ENCODE assay signal across 8 cellular contexts in genomic region chr17:28903546-28903841, GRCh38. TPM values are rescaled to one million over a fixed set of nuclear protein-coding genes. Genes with fewer than 3 reads are reported as not detected.
DNase-seq lines count a peak whose midpoint lies in the region; ATAC-seq and TF ChIP-seq lines count a peak whose summit lies in the region.
"Not testable (repeated sequence)": the region's sequence is repeated elsewhere in the genome, so short reads cannot be mapped to it uniquely, and the experiment has no call there.

No MANE protein-coding gene starts in this region.

- peaks cover 30 to 44% (median 34%) of the 10 kb centered on the region in 3 donors for H3K4me1 Mint-ChIP-seq in CD8-positive, alpha-beta memory T cell
- H3K4me1 Mint-ChIP-seq in WTC11: peaks cover 29% of the 10 kb centered on the region
- peaks cover 44% of the 10 kb centered on the region for H3K4me1 Mint-ChIP-seq in activated naive CD4-positive, alpha-beta T cell treated with anti-CD3 and anti-CD28 coated beads, Interleukin-2, amount 10 ng/mL, durations not matched to agents 7 days and 5 days
- peaks cover 21% of the 10 kb centered on the region for H3K4me1 Mint-ChIP-seq in osteocyte (ENCODE audit: unreplicated experiment)

- H3K36me3 Mint-ChIP-seq in CD8-positive, alpha-beta memory T cell: peaks cover 0 to 55% (median 10%) of the 10 kb centered on the region in 3 donors
- H3K36me3 Mint-ChIP-seq in WTC11 (peaks cover 35% of the 10 kb centered on the region), osteocyte (ENCODE audit: unreplicated experiment) (peaks cover 12% of the 10 kb centered on the region)
- peaks cover 46% of the 10 kb centered on the region for H3K36me3 Mint-ChIP-seq in activated naive CD4-positive, alpha-beta T cell treated with anti-CD3 and anti-CD28 coated beads, Interleukin-2, amount 10 ng/mL, durations not matched to agents 7 days and 5 days

- WGBS in transverse colon (ENCODE audit: low coverage in 1 of 2), 2 donors: 50 to 64% methylated on average over 3 to 5 of the region's 5 CpGs

- not testable (repeated sequence) for H2AFZ ChIP-seq in Loucy (ENCODE audit: low read length)

- H3K27me3 Mint-ChIP-seq in CD8-positive, alpha-beta memory T cell; WTC11 (ENCODE audit: low read depth); activated naive CD4-positive, alpha-beta T cell treated with anti-CD3 and anti-CD28 coated beads, Interleukin-2, amount 10 ng/mL, durations not matched to agents 7 days and 5 days; osteocyte (ENCODE audit: unreplicated experiment): not testable (repeated sequence)

- POLR2A ChIA-PET in CD8-positive, alpha-beta memory T cell (lab: Charles Lee): interaction anchor here (0.7 to 1.1 kb wide), 3 partner anchors 36 to 184 kb away, joined by 5 to 13 read pairs (median 8); partner anchors contain the start of gene RPL23A
- POLR2A ChIA-PET in WTC11 (lab: Charles Lee): not testable (repeated sequence)

- H3K4me3 Mint-ChIP-seq in CD8-positive, alpha-beta memory T cell: peak overlapping the region in 6 of 7 donors; percentile 43 to 90 (median 72)
- H3K4me3 Mint-ChIP-seq in WTC11 (peak overlapping the region; percentile 47), osteocyte (ENCODE audit: unreplicated experiment) (peak overlapping the region; percentile 54)
- peak overlapping the region; percentile 93 for H3K4me3 Mint-ChIP-seq in activated naive CD4-positive, alpha-beta T cell treated with anti-CD3 and anti-CD28 coated beads, Interleukin-2, amount 10 ng/mL, durations not matched to agents 7 days and 5 days

- not testable (repeated sequence) for TF ChIP-seq EP300 in transverse colon (IDR thresholded peaks at IDR 0.05; ENCODE audit: low read depth)

- peaks cover 23% of the 10 kb centered on the region for H3K79me2 ChIP-seq in Loucy (ENCODE audit: insufficient read depth, low read length)

- H4K20me1 ChIP-seq in Loucy (ENCODE audit: insufficient read depth, low read length, poor library complexity, severe bottlenecking): not testable (repeated sequence)

- H3K9me2 ChIP-seq in Loucy (replicated peaks; ENCODE audit: low read depth, low read length): not testable (repeated sequence)

- H3K27ac Mint-ChIP-seq in CD8-positive, alpha-beta memory T cell: peak overlapping the region; percentile 78 to 94 (median 90)
- 0 out of 2 replicates have a peak overlapping the region, but pooled peaks have one; percentile 12 for H3K27ac Mint-ChIP-seq in WTC11
- peak overlapping the region; percentile 77 for H3K27ac Mint-ChIP-seq in activated naive CD4-positive, alpha-beta T cell treated with anti-CD3 and anti-CD28 coated beads, Interleukin-2, amount 10 ng/mL, durations not matched to agents 7 days and 5 days
- not testable (repeated sequence) for H3K27ac Mint-ChIP-seq in osteocyte (ENCODE audit: unreplicated experiment)

- TF ChIP-seq CTCF in Loucy (conservative IDR thresholded peaks at IDR 0.05; ENCODE audit: low read length); WTC11 (IDR thresholded peaks at IDR 0.05); dorsolateral prefrontal cortex (IDR thresholded peaks at IDR 0.05 in 54 of 56, conservative IDR thresholded peaks at IDR 0.05 in 2 of 56; ENCODE audit: low read depth in 1 of 56, partially characterized antibody in 56 of 56); lower lobe of right lung (IDR thresholded peaks at IDR 0.05); osteocyte (IDR thresholded peaks at IDR 0.05); transverse colon (IDR thresholded peaks at IDR 0.05): not testable (repeated sequence)

- H3K9me3 ChIP-seq in CD8-positive, alpha-beta memory T cell (ENCODE audit: low read length); Loucy (ENCODE audit: insufficient read depth, low read depth, low read length); lower lobe of right lung; transverse colon: not testable (repeated sequence)

- TF ChIP-seq POLR2A in transverse colon (IDR thresholded peaks at IDR 0.05): not testable (repeated sequence)

- H3K27me3 ChIP-seq in CD8-positive, alpha-beta memory T cell (ENCODE audit: insufficient read depth, low read length, poor library complexity, severe bottlenecking); Loucy (ENCODE audit: insufficient read depth, low read length, poor library complexity, severe bottlenecking); dorsolateral prefrontal cortex; lower lobe of right lung (ENCODE audit: low read depth); transverse colon: not testable (repeated sequence)

- H3K36me3 ChIP-seq in CD8-positive, alpha-beta memory T cell (ENCODE audit: insufficient read depth, low read length): peaks cover 22% of the 10 kb centered on the region
- peaks cover 28% of the 10 kb centered on the region; the same call in 1 of the 2 replicates for H3K36me3 ChIP-seq in Loucy (ENCODE audit: insufficient read depth, low read length)
- H3K36me3 ChIP-seq in lower lobe of right lung: peaks cover 30% of the 10 kb centered on the region
- H3K36me3 ChIP-seq in transverse colon: peaks cover 0 to 12% (median 4%) of the 10 kb centered on the region in 4 donors

- H3F3A ChIP-seq in Loucy (ENCODE audit: low read depth): not testable (repeated sequence)

- not testable (repeated sequence) for H3K4me3 ChIP-seq in CD8-positive, alpha-beta memory T cell (ENCODE audit: low read length); lower lobe of right lung; transverse colon
- peak overlapping the region; percentile 51 for H3K4me3 ChIP-seq in Loucy (ENCODE audit: low read length, poor library complexity, severe bottlenecking)
- H3K4me3 ChIP-seq in dorsolateral prefrontal cortex: peak overlapping the region in 23 of 59 donors; percentile 62 to 86 (median 78)

- not testable (repeated sequence) for H3K9me3 Mint-ChIP-seq in CD8-positive, alpha-beta memory T cell; WTC11; activated naive CD4-positive, alpha-beta T cell treated with anti-CD3 and anti-CD28 coated beads, Interleukin-2, amount 10 ng/mL, durations not matched to agents 7 days and 5 days; osteocyte (ENCODE audit: unreplicated experiment)

- CTCF ChIA-PET in CD8-positive, alpha-beta memory T cell (lab: Charles Lee): interaction anchor here (0.6 to 4.9 kb wide), 10 partner anchors 10 to 176 kb away, joined by 3 to 31 read pairs (median 8); partner anchors contain the start of genes NEK8, PHF12 and TLCD1
- CTCF ChIA-PET in WTC11 (lab: Charles Lee): interaction anchor here (0.7 to 9.0 kb wide), 11 partner anchors 9 to 184 kb away, joined by 4 to 103 read pairs (median 6); partner anchors contain the start of genes NEK8, RPL23A and TLCD1
- CTCF ChIA-PET in activated naive CD4-positive, alpha-beta T cell treated with anti-CD3 and anti-CD28 coated beads, Interleukin-2, amount 10 ng/mL, durations not matched to agents 7 days and 5 days (lab: Charles Lee): interaction anchor here (0.6 to 8.6 kb wide), 14 partner anchors 9 to 139 kb away, joined by 3 to 47 read pairs (median 5); no protein-coding TSS in a partner anchor

- intact Hi-C loops in dorsolateral prefrontal cortex (cut with DNase I) (loop anchor here (2.0 to 5.0 kb wide), 7 partner anchors 49 to 176 kb away; partner anchors contain the start of genes ERAL1 (in 1 of the 2), NEK8 (in 1 of the 2), PHF12 (in 1 of the 2) and TLCD1 (in 1 of the 2)), transverse colon (cut with DNase I; ENCODE audit: low total_unique reads) (loop anchor here (5.0 kb wide), 1 partner anchor 49 kb away; the partner anchor contains the start of gene PHF12)
- intact Hi-C loops in lower lobe of right lung (cut with DNase I): not testable (repeated sequence)

- not testable (repeated sequence) for DNase-seq in CD8-positive, alpha-beta memory T cell; WTC11 (ENCODE audit: low spot score); activated naive CD4-positive, alpha-beta T cell treated with anti-CD3 and anti-CD28 coated beads, Interleukin-2, amount 10 ng/mL, durations not matched to agents 7 days and 5 days; lower lobe of right lung; osteocyte (ENCODE audit: extremely low spot score, unreplicated experiment); transverse colon
- peak in 1 of 10 donors; percentile 12 for DNase-seq in dorsolateral prefrontal cortex

- peaks cover 37% of the 10 kb centered on the region for H3K4me1 ChIP-seq in CD8-positive, alpha-beta memory T cell (ENCODE audit: insufficient read depth, low read length)
- H3K4me1 ChIP-seq in Loucy (ENCODE audit: insufficient read depth, low read length, poor library complexity, severe bottlenecking) (peaks cover 31% of the 10 kb centered on the region), lower lobe of right lung (peaks cover 30% of the 10 kb centered on the region), transverse colon (peaks cover 10 to 34% (median 28%) of the 10 kb centered on the region in 4 donors)

- peak overlapping the region; percentile 49 for H3K4me2 ChIP-seq in Loucy (ENCODE audit: low read depth, low read length, poor library complexity, severe bottlenecking)

- not testable (repeated sequence) for H3K9ac ChIP-seq in Loucy (ENCODE audit: low read depth, low read length, poor library complexity, severe bottlenecking)

- ATAC-seq in WTC11, lower lobe of right lung: not testable (repeated sequence)

- in situ Hi-C loops in transverse colon (cut with MboI; ENCODE audit: low pct_ligation_motif_present in 1 of 4, low pct_unique_long_range_greater_than_20kb in 1 of 4, low sequenced_read_pairs in 3 of 4): loop anchor here in 2 of 4 donors (25.0 kb wide), 1 partner anchor 141 kb away; no protein-coding TSS in a partner anchor

- not testable (repeated sequence) for H3K27ac ChIP-seq in CD8-positive, alpha-beta memory T cell (ENCODE audit: low read depth, low read length)
- peak overlapping the region in 35 of 59 donors; percentile 14 to 92 (median 81) for H3K27ac ChIP-seq in dorsolateral prefrontal cortex
- peak overlapping the region; percentile 89 for H3K27ac ChIP-seq in lower lobe of right lung
- H3K27ac ChIP-seq in transverse colon: peak overlapping the region; percentile 89 to 95 (median 92)

RNA-seq across cellular contexts. Expression of gene DHRS13, which starts 0.6 kb away (rescaled TPM):
- total RNA-seq in CD8-positive, alpha-beta memory T cell: 10 to 100 TPM; 32.6 to 34.7 TPM
- 26.5 TPM for polyA plus RNA-seq in CD8-positive, alpha-beta memory T cell
- total RNA-seq in WTC11 (2021) (26.5 to 29.5 TPM (median 28.5 TPM) in 3 replicates), dorsolateral prefrontal cortex (10 to 100 TPM in 61 of 120 experiments, 1 to 10 TPM in 59; 5.9 to 22.5 (median 10.1) TPM), lower lobe of right lung (10.6 TPM), osteocyte (10.7 and 12.4 TPM in 2 replicates), transverse colon (1 to 10 TPM; 2.2 to 6.5 (median 6.0) TPM)

RNA-seq across cellular contexts. Expression of gene FLOT2, which starts 6.0 kb away (rescaled TPM):
- 100 to 1,000 TPM; 113 to 115 TPM for total RNA-seq in CD8-positive, alpha-beta memory T cell
- polyA plus RNA-seq in CD8-positive, alpha-beta memory T cell: 268 TPM
- total RNA-seq in WTC11 (2021): 139 to 153 TPM (median 144 TPM) in 3 replicates
- total RNA-seq in dorsolateral prefrontal cortex: 100 to 1,000 TPM in 84 of 120 experiments, 10 to 100 TPM in 36; 50.7 to 182 (median 108) TPM
- 170 TPM for total RNA-seq in lower lobe of right lung
- total RNA-seq in osteocyte: 95.8 and 104 TPM in 2 replicates
- 10 to 100 TPM; 35.8 to 95.8 (median 46.5) TPM for total RNA-seq in transverse colon

RNA-seq across cellular contexts. Expression of gene PHF12, which starts 47.8 kb away (rescaled TPM):
- total RNA-seq in CD8-positive, alpha-beta memory T cell: 10 to 100 TPM; 58.1 to 62.1 TPM
- 11.6 TPM for polyA plus RNA-seq in CD8-positive, alpha-beta memory T cell
- total RNA-seq in WTC11 (2021) (57.7 to 69.8 TPM (median 61.3 TPM) in 3 replicates), dorsolateral prefrontal cortex (10 to 100 TPM; 32.6 to 65.4 (median 44.1) TPM), lower lobe of right lung (36.2 TPM), osteocyte (50.3 and 52.8 TPM in 2 replicates), transverse colon (100 to 1,000 TPM in 1 of 4 donors, 10 to 100 TPM in 3; 43.5 to 134 (median 60.5) TPM)

RNA-seq across cellular contexts. Expression of gene ERAL1, which starts 48.7 kb away (rescaled TPM):
- 10 to 100 TPM; 84.1 to 86.2 TPM for total RNA-seq in CD8-positive, alpha-beta memory T cell
- polyA plus RNA-seq in CD8-positive, alpha-beta memory T cell: 44.7 TPM
- total RNA-seq in WTC11 (2021): 70.1 to 77.0 TPM (median 72.0 TPM) in 3 replicates
- 10 to 100 TPM; 32.0 to 63.5 (median 45.6) TPM for total RNA-seq in dorsolateral prefrontal cortex
- total RNA-seq in lower lobe of right lung: 26.1 TPM
- 38.3 and 38.5 TPM in 2 replicates for total RNA-seq in osteocyte
- 10 to 100 TPM; 28.1 to 74.4 (median 47.3) TPM for total RNA-seq in transverse colon
